Comparison of ENCODE assay signal across 1 cellular context in the genomic region with DNA sequence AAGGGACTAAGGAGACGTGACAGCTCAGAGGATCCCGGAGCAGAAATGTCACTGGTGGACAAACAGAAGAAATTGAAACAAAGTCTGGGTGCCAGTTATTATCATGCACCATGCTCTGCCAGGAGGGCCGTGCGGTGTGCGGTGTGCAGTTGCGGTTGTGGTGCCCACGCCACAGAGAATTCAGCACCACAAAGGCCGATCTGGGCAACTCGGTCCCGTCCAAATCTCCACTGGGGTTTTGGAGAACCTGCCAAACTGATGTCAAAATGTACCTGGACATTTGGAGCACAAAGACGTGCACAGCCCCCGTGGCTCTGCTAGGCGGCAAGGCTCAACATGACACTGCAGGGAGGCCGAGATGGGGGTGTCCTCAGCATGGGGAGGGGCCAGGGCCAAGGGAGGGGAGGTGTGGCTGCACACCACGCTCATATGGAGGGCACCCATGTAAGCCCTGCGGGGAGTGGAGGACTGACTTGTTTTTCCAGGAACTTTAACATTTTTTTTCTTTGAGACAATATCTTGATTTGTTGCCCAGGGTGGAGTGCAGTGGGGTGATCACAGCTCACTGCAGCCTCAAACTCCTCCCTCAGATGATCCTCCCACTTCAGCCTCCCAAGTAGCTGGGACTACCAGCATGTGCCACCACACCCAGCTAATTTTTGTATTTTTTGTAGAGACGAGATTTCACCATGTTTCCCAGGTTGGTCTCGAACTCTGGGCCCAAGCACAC.
TF ChIP-seq lines count a peak whose summit lies in the region.

No MANE protein-coding gene starts in this region.

TF ChIP-seq in K562, 482 proteins besides CTCF, POLR2A, EP300 and RAD21 (continued from another document and continues in another):
- TF ChIP-seq, protein P1, sequence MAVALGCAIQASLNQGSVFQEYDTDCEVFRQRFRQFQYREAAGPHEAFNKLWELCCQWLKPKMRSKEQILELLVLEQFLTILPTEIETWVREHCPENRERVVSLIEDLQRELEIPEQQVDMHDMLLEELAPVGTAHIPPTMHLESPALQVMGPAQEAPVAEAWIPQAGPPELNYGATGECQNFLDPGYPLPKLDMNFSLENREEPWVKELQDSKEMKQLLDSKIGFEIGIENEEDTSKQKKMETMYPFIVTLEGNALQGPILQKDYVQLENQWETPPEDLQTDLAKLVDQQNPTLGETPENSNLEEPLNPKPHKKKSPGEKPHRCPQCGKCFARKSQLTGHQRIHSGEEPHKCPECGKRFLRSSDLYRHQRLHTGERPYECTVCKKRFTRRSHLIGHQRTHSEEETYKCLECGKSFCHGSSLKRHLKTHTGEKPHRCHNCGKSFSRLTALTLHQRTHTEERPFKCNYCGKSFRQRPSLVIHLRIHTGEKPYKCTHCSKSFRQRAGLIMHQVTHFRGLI (CRISPR knock-in tag; IDR thresholded peaks at IDR 0.05), result no peak
- no peak for TF ChIP-seq COPS2 (conservative IDR thresholded peaks at IDR 0.05)
- TF ChIP-seq, protein P2, sequence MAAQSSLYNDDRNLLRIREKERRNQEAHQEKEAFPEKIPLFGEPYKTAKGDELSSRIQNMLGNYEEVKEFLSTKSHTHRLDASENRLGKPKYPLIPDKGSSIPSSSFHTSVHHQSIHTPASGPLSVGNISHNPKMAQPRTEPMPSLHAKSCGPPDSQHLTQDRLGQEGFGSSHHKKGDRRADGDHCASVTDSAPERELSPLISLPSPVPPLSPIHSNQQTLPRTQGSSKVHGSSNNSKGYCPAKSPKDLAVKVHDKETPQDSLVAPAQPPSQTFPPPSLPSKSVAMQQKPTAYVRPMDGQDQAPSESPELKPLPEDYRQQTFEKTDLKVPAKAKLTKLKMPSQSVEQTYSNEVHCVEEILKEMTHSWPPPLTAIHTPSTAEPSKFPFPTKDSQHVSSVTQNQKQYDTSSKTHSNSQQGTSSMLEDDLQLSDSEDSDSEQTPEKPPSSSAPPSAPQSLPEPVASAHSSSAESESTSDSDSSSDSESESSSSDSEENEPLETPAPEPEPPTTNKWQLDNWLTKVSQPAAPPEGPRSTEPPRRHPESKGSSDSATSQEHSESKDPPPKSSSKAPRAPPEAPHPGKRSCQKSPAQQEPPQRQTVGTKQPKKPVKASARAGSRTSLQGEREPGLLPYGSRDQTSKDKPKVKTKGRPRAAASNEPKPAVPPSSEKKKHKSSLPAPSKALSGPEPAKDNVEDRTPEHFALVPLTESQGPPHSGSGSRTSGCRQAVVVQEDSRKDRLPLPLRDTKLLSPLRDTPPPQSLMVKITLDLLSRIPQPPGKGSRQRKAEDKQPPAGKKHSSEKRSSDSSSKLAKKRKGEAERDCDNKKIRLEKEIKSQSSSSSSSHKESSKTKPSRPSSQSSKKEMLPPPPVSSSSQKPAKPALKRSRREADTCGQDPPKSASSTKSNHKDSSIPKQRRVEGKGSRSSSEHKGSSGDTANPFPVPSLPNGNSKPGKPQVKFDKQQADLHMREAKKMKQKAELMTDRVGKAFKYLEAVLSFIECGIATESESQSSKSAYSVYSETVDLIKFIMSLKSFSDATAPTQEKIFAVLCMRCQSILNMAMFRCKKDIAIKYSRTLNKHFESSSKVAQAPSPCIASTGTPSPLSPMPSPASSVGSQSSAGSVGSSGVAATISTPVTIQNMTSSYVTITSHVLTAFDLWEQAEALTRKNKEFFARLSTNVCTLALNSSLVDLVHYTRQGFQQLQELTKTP (IDR thresholded peaks at IDR 0.05; ENCODE audit: low read depth in 1 of 2, partially characterized antibody in 2 of 2), result peak in 1 of 2 experiments; percentile 54
- peak; percentile 50; the same call in 1 of the 2 replicates for TF ChIP-seq TARDBP (IDR thresholded peaks at IDR 0.05)
- TF ChIP-seq, protein P3, sequence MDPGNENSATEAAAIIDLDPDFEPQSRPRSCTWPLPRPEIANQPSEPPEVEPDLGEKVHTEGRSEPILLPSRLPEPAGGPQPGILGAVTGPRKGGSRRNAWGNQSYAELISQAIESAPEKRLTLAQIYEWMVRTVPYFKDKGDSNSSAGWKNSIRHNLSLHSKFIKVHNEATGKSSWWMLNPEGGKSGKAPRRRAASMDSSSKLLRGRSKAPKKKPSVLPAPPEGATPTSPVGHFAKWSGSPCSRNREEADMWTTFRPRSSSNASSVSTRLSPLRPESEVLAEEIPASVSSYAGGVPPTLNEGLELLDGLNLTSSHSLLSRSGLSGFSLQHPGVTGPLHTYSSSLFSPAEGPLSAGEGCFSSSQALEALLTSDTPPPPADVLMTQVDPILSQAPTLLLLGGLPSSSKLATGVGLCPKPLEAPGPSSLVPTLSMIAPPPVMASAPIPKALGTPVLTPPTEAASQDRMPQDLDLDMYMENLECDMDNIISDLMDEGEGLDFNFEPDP (CRISPR knock-in tag; IDR thresholded peaks at IDR 0.05), result 0 out of 2 replicates have a peak, but pooled peaks have one; percentile 49
- TF ChIP-seq GTF2F1 (IDR thresholded peaks at IDR 0.05; ENCODE audit: low read depth, low read length), result 0 out of 2 replicates have a peak, but pooled peaks have one; percentile 39
- TF ChIP-seq PHB2 (IDR thresholded peaks at IDR 0.05; ENCODE audit: low read depth), result peak; percentile 56; the same call in 1 of the 2 replicates
- TF ChIP-seq NFYB (IDR thresholded peaks at IDR 0.05; ENCODE audit: extremely low read depth, insufficient read length), result peak; percentile 13
- peak; percentile 81 for TF ChIP-seq KLF13 (tag; IDR thresholded peaks at IDR 0.05; ENCODE audit: borderline replicate concordance, low read depth)
- no peak for TF ChIP-seq CAMTA2 (CRISPR knock-in tag; conservative IDR thresholded peaks at IDR 0.05)
- peak; percentile 33; the same call in 1 of the 2 replicates for TF ChIP-seq MEF2D (tag; conservative IDR thresholded peaks at IDR 0.05; ENCODE audit: low read depth)
- TF ChIP-seq NBN (IDR thresholded peaks at IDR 0.05; ENCODE audit: low read depth), result peak; percentile 96
- TF ChIP-seq ZNF780A (CRISPR knock-in tag; IDR thresholded peaks at IDR 0.05), result no peak
- no peak for TF ChIP-seq RBM15 (IDR thresholded peaks at IDR 0.05; ENCODE audit: insufficient read depth, low read length)
- TF ChIP-seq, protein P4, sequence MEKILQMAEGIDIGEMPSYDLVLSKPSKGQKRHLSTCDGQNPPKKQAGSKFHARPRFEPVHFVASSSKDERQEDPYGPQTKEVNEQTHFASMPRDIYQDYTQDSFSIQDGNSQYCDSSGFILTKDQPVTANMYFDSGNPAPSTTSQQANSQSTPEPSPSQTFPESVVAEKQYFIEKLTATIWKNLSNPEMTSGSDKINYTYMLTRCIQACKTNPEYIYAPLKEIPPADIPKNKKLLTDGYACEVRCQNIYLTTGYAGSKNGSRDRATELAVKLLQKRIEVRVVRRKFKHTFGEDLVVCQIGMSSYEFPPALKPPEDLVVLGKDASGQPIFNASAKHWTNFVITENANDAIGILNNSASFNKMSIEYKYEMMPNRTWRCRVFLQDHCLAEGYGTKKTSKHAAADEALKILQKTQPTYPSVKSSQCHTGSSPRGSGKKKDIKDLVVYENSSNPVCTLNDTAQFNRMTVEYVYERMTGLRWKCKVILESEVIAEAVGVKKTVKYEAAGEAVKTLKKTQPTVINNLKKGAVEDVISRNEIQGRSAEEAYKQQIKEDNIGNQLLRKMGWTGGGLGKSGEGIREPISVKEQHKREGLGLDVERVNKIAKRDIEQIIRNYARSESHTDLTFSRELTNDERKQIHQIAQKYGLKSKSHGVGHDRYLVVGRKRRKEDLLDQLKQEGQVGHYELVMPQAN (IDR thresholded peaks at IDR 0.05; ENCODE audit: borderline replicate concordance), result peak; percentile 59
- TF ChIP-seq OTX1 (CRISPR knock-in tag; IDR thresholded peaks at IDR 0.05), result peak; percentile 60; the same call in 1 of the 2 replicates
- TF ChIP-seq, protein P5, sequence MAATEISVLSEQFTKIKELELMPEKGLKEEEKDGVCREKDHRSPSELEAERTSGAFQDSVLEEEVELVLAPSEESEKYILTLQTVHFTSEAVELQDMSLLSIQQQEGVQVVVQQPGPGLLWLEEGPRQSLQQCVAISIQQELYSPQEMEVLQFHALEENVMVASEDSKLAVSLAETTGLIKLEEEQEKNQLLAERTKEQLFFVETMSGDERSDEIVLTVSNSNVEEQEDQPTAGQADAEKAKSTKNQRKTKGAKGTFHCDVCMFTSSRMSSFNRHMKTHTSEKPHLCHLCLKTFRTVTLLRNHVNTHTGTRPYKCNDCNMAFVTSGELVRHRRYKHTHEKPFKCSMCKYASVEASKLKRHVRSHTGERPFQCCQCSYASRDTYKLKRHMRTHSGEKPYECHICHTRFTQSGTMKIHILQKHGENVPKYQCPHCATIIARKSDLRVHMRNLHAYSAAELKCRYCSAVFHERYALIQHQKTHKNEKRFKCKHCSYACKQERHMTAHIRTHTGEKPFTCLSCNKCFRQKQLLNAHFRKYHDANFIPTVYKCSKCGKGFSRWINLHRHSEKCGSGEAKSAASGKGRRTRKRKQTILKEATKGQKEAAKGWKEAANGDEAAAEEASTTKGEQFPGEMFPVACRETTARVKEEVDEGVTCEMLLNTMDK (IDR thresholded peaks at IDR 0.05; ENCODE audit: borderline replicate concordance, insufficient read depth, low read depth, low read length, poor library complexity, severe bottlenecking), result no peak
- peak; percentile 55 for TF ChIP-seq ERF (CRISPR knock-in tag; IDR thresholded peaks at IDR 0.05)
- peak; percentile 43; the same call in 1 of the 2 replicates for TF ChIP-seq PHF8 (IDR thresholded peaks at IDR 0.05; ENCODE audit: borderline replicate concordance, low read length)
- TF ChIP-seq, protein P6, sequence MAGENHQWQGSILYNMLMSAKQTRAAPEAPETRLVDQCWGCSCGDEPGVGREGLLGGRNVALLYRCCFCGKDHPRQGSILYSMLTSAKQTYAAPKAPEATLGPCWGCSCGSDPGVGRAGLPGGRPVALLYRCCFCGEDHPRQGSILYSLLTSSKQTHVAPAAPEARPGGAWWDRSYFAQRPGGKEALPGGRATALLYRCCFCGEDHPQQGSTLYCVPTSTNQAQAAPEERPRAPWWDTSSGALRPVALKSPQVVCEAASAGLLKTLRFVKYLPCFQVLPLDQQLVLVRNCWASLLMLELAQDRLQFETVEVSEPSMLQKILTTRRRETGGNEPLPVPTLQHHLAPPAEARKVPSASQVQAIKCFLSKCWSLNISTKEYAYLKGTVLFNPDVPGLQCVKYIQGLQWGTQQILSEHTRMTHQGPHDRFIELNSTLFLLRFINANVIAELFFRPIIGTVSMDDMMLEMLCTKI (IDR thresholded peaks at IDR 0.05; ENCODE audit: partially characterized antibody), result no peak
- peak; percentile 35 to 73; a peak in 2 of 4 replicates for TF ChIP-seq TRIM24 (IDR thresholded peaks at IDR 0.05)
- peak; percentile 72 for TF ChIP-seq BHLHE40 (IDR thresholded peaks at IDR 0.05; ENCODE audit: low read length)
- TF ChIP-seq MECOM (CRISPR knock-in tag; IDR thresholded peaks at IDR 0.05), result peak; percentile 75
- peak; percentile 47 for TF ChIP-seq SAP30 (IDR thresholded peaks at IDR 0.05; ENCODE audit: borderline replicate concordance, insufficient read depth, low read depth, low read length, poor library complexity, severe bottlenecking)
- no peak for TF ChIP-seq ZBTB8A (IDR thresholded peaks at IDR 0.05; ENCODE audit: partially characterized antibody)
- peak; percentile 94 for TF ChIP-seq HDGF (IDR thresholded peaks at IDR 0.05)
- TF ChIP-seq ESRRB (CRISPR knock-in tag; IDR thresholded peaks at IDR 0.05; ENCODE audit: borderline replicate concordance), result no peak
- TF ChIP-seq HDAC3 (IDR thresholded peaks at IDR 0.05; ENCODE audit: borderline replicate concordance, partially characterized antibody), result no peak
- no peak for TF ChIP-seq GABPA (tag; conservative IDR thresholded peaks at IDR 0.05; ENCODE audit: low read depth)
- peak; percentile 67; the same call in 1 of the 2 replicates for TF ChIP-seq MTA1 (IDR thresholded peaks at IDR 0.05; ENCODE audit: borderline replicate concordance)
- no peak for TF ChIP-seq BRCA1 (IDR thresholded peaks at IDR 0.05)
- TF ChIP-seq BRCA1 (CRISPR knock-in tag; IDR thresholded peaks at IDR 0.05), result no peak
- TF ChIP-seq ATF7 (IDR thresholded peaks at IDR 0.05), result peak; percentile 92
- peak; percentile 87 for TF ChIP-seq E2F3 (CRISPR knock-in tag; IDR thresholded peaks at IDR 0.05)
- TF ChIP-seq SREBF1 (IDR thresholded peaks at IDR 0.05; ENCODE audit: borderline replicate concordance, low read depth, low read length), result peak; percentile 98
- peak; percentile 48; the same call in 1 of the 2 replicates for TF ChIP-seq RUNX1 (IDR thresholded peaks at IDR 0.05; ENCODE audit: low read depth)
- TF ChIP-seq NR4A1 (CRISPR knock-in tag; IDR thresholded peaks at IDR 0.05), result peak; percentile 76; the same call in 1 of the 2 replicates
- TF ChIP-seq NR4A1 (tag; IDR thresholded peaks at IDR 0.05), result peak; percentile 83
- TF ChIP-seq ZSCAN29 (IDR thresholded peaks at IDR 0.05), result peak; percentile 70
- TF ChIP-seq POLR2B (IDR thresholded peaks at IDR 0.05; ENCODE audit: low read depth, partially characterized antibody), result peak; percentile 49
- TF ChIP-seq CEBPG (CRISPR knock-in tag; IDR thresholded peaks at IDR 0.05), result no peak
- no peak for TF ChIP-seq CEBPG (tag; conservative IDR thresholded peaks at IDR 0.05 in 1 of 2, IDR thresholded peaks at IDR 0.05 in 1 of 2)
- peak; percentile 11; the same call in 1 of the 2 replicates for TF ChIP-seq TAL1 (IDR thresholded peaks at IDR 0.05)
